In genomic region chr1:155139895-155140629, GRCh38 we compare ENCODE assay signal across 7 cellular contexts. TPM values are rescaled to one million over a fixed set of nuclear protein-coding genes. Genes with fewer than 3 reads are reported as not detected.
DNase-seq lines count a peak whose midpoint lies in the region; ATAC-seq, FAIRE-seq and TF ChIP-seq lines count a peak whose summit lies in the region.

Gene DPM3 (minus strand): TSS chr1:155140531. CDS start chr1:155140240, 291 bp downstream.

- peak; percentile 81 for TF ChIP-seq POLR2A in breast epithelium (IDR thresholded peaks at IDR 0.05)

- H3K36me3 ChIP-seq in WERI-Rb-1 (peaks cover 29% of the 10 kb centered on the region), breast epithelium (no peaks in the 10 kb centered on the region), small intestine (ENCODE audit: control insufficient read depth in 2 of 2, insufficient read depth in 2 of 2, low read length in 2 of 2) (no peaks in the 10 kb centered on the region)

- peak; percentile 48 for ATAC-seq in GM18519 (IDR thresholded peaks at IDR 0.05; ENCODE audit: low FRiP score, unreplicated experiment)
- peak; percentile 73 for ATAC-seq in HG03066 (IDR thresholded peaks at IDR 0.05; ENCODE audit: low read depth, unreplicated experiment)

- peak; percentile 59 for DNase-seq in NCI-H2196 treated with DMSO at 0.1 percent for 48 hours (lab: John Stamatoyannopoulos, UW; ENCODE audit: unreplicated experiment)
- peak; percentile 98 for DNase-seq in WERI-Rb-1
- DNase-seq in breast epithelium (ENCODE audit: low spot score in 2 of 2), result peak; percentile 81 to 87
- DNase-seq in iPS-NIHi11 (ENCODE audit: low spot score), result peak; percentile 83
- DNase-seq in small intestine, result peak; percentile 87

- no peak for FAIRE-seq in small intestine (lab: Jason Lieb, UNC)

- TF ChIP-seq CTCF in WERI-Rb-1 (IDR thresholded peaks at IDR 0.05; ENCODE audit: low read depth, low read length), result no peak
- no peak for TF ChIP-seq CTCF in breast epithelium (IDR thresholded peaks at IDR 0.05)

- 0% methylated on average over 41 to 42 of the region's 42 CpGs for WGBS in small intestine, 3 donors

- peaks cover 11% of the 10 kb centered on the region for H3K27me3 ChIP-seq in WERI-Rb-1 (ENCODE audit: insufficient read depth, low read depth, severe bottlenecking)
- no peaks in the 10 kb centered on the region for H3K27me3 ChIP-seq in breast epithelium
- H3K27me3 ChIP-seq in small intestine (ENCODE audit: control insufficient read depth in 2 of 2, insufficient read depth in 2 of 2, low read length in 2 of 2), result no peaks in the 10 kb centered on the region

- H3K4me1 ChIP-seq in breast epithelium (peaks cover 0 to 4% of the 10 kb centered on the region in 2 donors), small intestine (ENCODE audit: control insufficient read depth in 2 of 2, insufficient read depth in 1 of 2, low read depth in 1 of 2, low read length in 1 of 2) (peaks cover 4 to 7% of the 10 kb centered on the region in 2 donors)

- H3K9me3 ChIP-seq in WERI-Rb-1 (ENCODE audit: severe bottlenecking) (no peaks in the 10 kb centered on the region), breast epithelium (no peaks in the 10 kb centered on the region), small intestine (ENCODE audit: control insufficient read depth, low read depth) (no peaks in the 10 kb centered on the region)

- peak within 1 kb of the TSS; percentile 75 for H3K27ac ChIP-seq in WERI-Rb-1
- H3K27ac ChIP-seq in breast epithelium, result peak within 1 kb of the TSS; percentile 86 to 97
- peak within 1 kb of the TSS; percentile 90 to 96 for H3K27ac ChIP-seq in small intestine (ENCODE audit: low read depth in 1 of 2, low read length in 1 of 2)

- intact Hi-C loops in breast epithelium (cut with DNase I; ENCODE audit: low total_unique reads), result no loop called here

- H3K4me3 ChIP-seq in WERI-Rb-1 (ENCODE audit: low read depth, low read length) (peak within 1 kb of the TSS; percentile 77), breast epithelium (peak within 1 kb of the TSS; percentile 56 to 94 (median 69)), small intestine (ENCODE audit: low read depth in 1 of 2, low read length in 2 of 2) (peak within 1 kb of the TSS; percentile 52 to 79)

RNA-seq across cellular contexts. Expression of gene DPM3, which starts in this region (rescaled TPM):
- 10 to 100 TPM; 53.7 to 69.4 (median 68.2) TPM for total RNA-seq in breast epithelium
- 100 to 1,000 TPM; 215 to 306 (median 261) TPM for polyA plus RNA-seq in small intestine

Comparison
In these comparisons a context has a peak if more than half of its experiments do, and no peak if none do; other contexts are left out.
1. Peak in every context shown above with its lines: DNase-seq, ATAC-seq, H3K4me3 ChIP-seq and H3K27ac ChIP-seq.